In genomic region chr3:59995563-59995962, GRCh38 we compare ENCODE assay signal across 20 cellular contexts.
"Had no signal": no experiment of that assay in that cellular context is flagged by ENCODE, and none has a peak within 500 bp of the region (broad histone marks: within the 10 kb centered on the region; RNA-seq: fewer than 3 reads in every experiment).

No MANE protein-coding gene starts in this region.

- H3K27me3 ChIP-seq: body of pancreas, left lung, neutrophil, sigmoid colon, transverse colon, vagina had no signal

- H3K4me3 ChIP-seq: body of pancreas, left lung, sigmoid colon, transverse colon, vagina had no signal

- H2AFZ ChIP-seq: parathyroid adenoma had no signal

- H3K79me2 ChIP-seq: parathyroid adenoma had no signal

- H3K9ac ChIP-seq: parathyroid adenoma had no signal

- H3K27ac Mint-ChIP-seq: natural killer cell; stimulated activated effector memory CD8-positive, alpha-beta T cell treated with anti-CD3 and anti-CD28 coated beads, Interleukin-12 subunit alpha, Interleukin-12 subunit beta, amount 100 ng/mL, for 72 hours had no signal

- DNase-seq: activated gamma-delta T cell treated with Interleukin-2 at 50 U/mL for 16 hours; amniotic stem cell; body of pancreas; cortex of kidney; effector CD8-positive, alpha-beta T cell; foreskin fibroblast; hypothalamus; kidney; left lung; natural killer cell; sigmoid colon; stimulated activated CD4-positive, alpha-beta T cell treated with anti-CD3 and anti-CD28 coated beads, Interleukin-2, amount 100 ng/mL, for 24 hours; substantia nigra; transverse colon had no signal

- H3K9me3 Mint-ChIP-seq: central memory CD8-positive, alpha-beta T cell; natural killer cell; stimulated activated effector memory CD8-positive, alpha-beta T cell treated with anti-CD3 and anti-CD28 coated beads, Interleukin-12 subunit alpha, Interleukin-12 subunit beta, amount 100 ng/mL, for 72 hours had no signal

- H3K36me3 ChIP-seq: left lung, neutrophil, sigmoid colon, transverse colon, vagina had no signal

- H3K36me3 Mint-ChIP-seq: natural killer cell; stimulated activated effector memory CD8-positive, alpha-beta T cell treated with anti-CD3 and anti-CD28 coated beads, Interleukin-12 subunit alpha, Interleukin-12 subunit beta, amount 100 ng/mL, for 72 hours had no signal

- H3K27me3 Mint-ChIP-seq: central memory CD8-positive, alpha-beta T cell had no signal

- H3K4me1 ChIP-seq: body of pancreas, left lung, parathyroid adenoma, sigmoid colon, transverse colon, vagina had no signal

- H3K27ac ChIP-seq: body of pancreas, left lung, neutrophil, parathyroid adenoma, sigmoid colon, transverse colon, vagina, VCaP had no signal

- H3K4me1 Mint-ChIP-seq: stimulated activated effector memory CD8-positive, alpha-beta T cell treated with anti-CD3 and anti-CD28 coated beads, Interleukin-12 subunit alpha, Interleukin-12 subunit beta, amount 100 ng/mL, for 72 hours had no signal

- H3K4me3 Mint-ChIP-seq: central memory CD8-positive, alpha-beta T cell; natural killer cell; stimulated activated effector memory CD8-positive, alpha-beta T cell treated with anti-CD3 and anti-CD28 coated beads, Interleukin-12 subunit alpha, Interleukin-12 subunit beta, amount 100 ng/mL, for 72 hours had no signal

- ATAC-seq: body of pancreas; natural killer cell; stimulated activated effector memory CD8-positive, alpha-beta T cell treated with anti-CD3 and anti-CD28 coated beads, Interleukin-12 subunit alpha, Interleukin-12 subunit beta, amount 100 ng/mL, for 72 hours had no signal

- H3K9me3 ChIP-seq: body of pancreas, left lung, neutrophil, sigmoid colon, transverse colon, vagina had no signal
